18 cellular contexts compared by ENCODE assay signal in genomic region chr17:50611639-50612038, GRCh38. TPM values are rescaled to one million over a fixed set of nuclear protein-coding genes. Genes with fewer than 3 reads are reported as not detected.
A peak's percentile ranks its signal among the peaks of the same experiment; 100 is the strongest.
DNase-seq lines count a peak whose midpoint lies in the region; ATAC-seq, FAIRE-seq and TF ChIP-seq lines count a peak whose summit lies in the region.
"Had no signal": no experiment of that assay in that cellular context is flagged by ENCODE, and none has a peak within 500 bp of the region (broad histone marks: within the 10 kb centered on the region; RNA-seq: fewer than 3 reads in every experiment).

No MANE protein-coding gene starts in this region.

- no peak overlapping the region for H3K4me2 ChIP-seq in IMR-90 (ENCODE audit: low read depth, low read length)
- no peak overlapping the region for H3K4me2 ChIP-seq in H1 (ENCODE audit: insufficient read depth in 1 of 2, low read depth in 2 of 2, low read length in 2 of 2)
- H3K4me2 ChIP-seq: A549 had no signal

- BruUV-seq in IMR-90 (replicated peaks; lab: Mats Ljungman, UMichigan): no TSS peak

- H3K23ac ChIP-seq in IMR-90 (ENCODE audit: low read depth, low read length): no peak overlapping the region
- H3K23ac ChIP-seq in H1 (ENCODE audit: insufficient read length): no peak overlapping the region

- no peak overlapping the region for H3K4me3 ChIP-seq in IMR-90 (ENCODE audit: insufficient read depth, low read depth, low read length)
- no peak overlapping the region for H3K4me3 ChIP-seq in H1 (ENCODE audit: extremely low read depth in 1 of 4, insufficient read depth in 2 of 4, low read depth in 3 of 4, low read length in 4 of 4)
- H3K4me3 ChIP-seq in mucosa of descending colon: no peak overlapping the region
- no peak overlapping the region for H3K4me3 ChIP-seq in heart right ventricle
- H3K4me3 ChIP-seq: A549, K562 had no signal

- ATAC-seq in IMR-90 (ENCODE audit: low read depth) (peak; percentile 64), mucosa of descending colon (peak; percentile 22), heart right ventricle (no peak)

- CTCF ChIA-PET in IMR-90 (lab: Yijun Ruan, JAX) (no interaction called here), H1 (lab: Charles Lee; ENCODE audit: partially characterized antibody) (interaction anchor here (0.6 to 19.7 kb wide), 11 partner anchors 10 to 140 kb away, joined by 3 to 300 read pairs (median 5); partner anchors contain the start of genes ABCC3 and CACNA1G)

- H4K91ac ChIP-seq in IMR-90 (ENCODE audit: insufficient read depth, low read depth, low read length) (no peak overlapping the region), H1 (replicated peaks; ENCODE audit: insufficient read length, low read length) (peak overlapping the region; percentile 81)

- H2BK120ac ChIP-seq in IMR-90 (ENCODE audit: low read depth, low read length) (no peak overlapping the region), H1 (replicated peaks; ENCODE audit: low read depth, low read length) (no peak overlapping the region)

- H4K8ac ChIP-seq in IMR-90 (ENCODE audit: low read depth in 2 of 2, low read length in 2 of 2): no peak overlapping the region
- peak overlapping the region; percentile 28; the same call in 1 of the 2 replicates for H4K8ac ChIP-seq in H1 (ENCODE audit: extremely low read depth, insufficient read depth, low read length)

- no peak overlapping the region for H3K14ac ChIP-seq in IMR-90 (replicated peaks; ENCODE audit: low read depth, low read length)
- H3K14ac ChIP-seq in H1 (ENCODE audit: insufficient read length): no peak overlapping the region

- H3K79me2 ChIP-seq in H1 (ENCODE audit: control insufficient read depth in 1 of 2, insufficient read depth in 2 of 2, low read length in 2 of 2): no peaks in the 10 kb centered on the region

- no peak for TF ChIP-seq RAD21 in IMR-90 (IDR thresholded peaks at IDR 0.05; ENCODE audit: low read length)
- TF ChIP-seq RAD21 in H1 (IDR thresholded peaks at IDR 0.05 in 1 of 2, conservative IDR thresholded peaks at IDR 0.05 in 1 of 2; ENCODE audit: low read depth in 2 of 2, low read length in 2 of 2): no peak

- H2BK15ac ChIP-seq in IMR-90 (ENCODE audit: low read depth, low read length) (no peak overlapping the region), H1 (ENCODE audit: low read length) (no peak overlapping the region)

- H3K79me1 ChIP-seq in IMR-90 (ENCODE audit: low read depth in 1 of 2, low read length in 2 of 2) (no peaks in the 10 kb centered on the region), H1 (ENCODE audit: low read depth, low read length) (no peaks in the 10 kb centered on the region)

- no peak overlapping the region for H3K18ac ChIP-seq in IMR-90 (ENCODE audit: low read depth, low read length)
- no peak overlapping the region for H3K18ac ChIP-seq in H1 (ENCODE audit: extremely low read depth, low read length)

- no peak overlapping the region for H2BK12ac ChIP-seq in H1 (ENCODE audit: low read depth, low read length)

- in situ Hi-C loops in IMR-90 (cut with MboI; ENCODE audit: low sequenced_read_pairs): loop anchor here (5.0 kb wide), 1 partner anchor 44 kb away; no protein-coding TSS in a partner anchor

- H2AK5ac ChIP-seq in IMR-90 (ENCODE audit: low read depth, low read length) (no peak overlapping the region), H1 (ENCODE audit: low read depth, low read length) (no peak overlapping the region)

- intact Hi-C loops in IMR-90 (cut with micrococcal nuclease): no loop called here
- intact Hi-C loops in mucosa of descending colon (cut with DNase I, micrococcal nuclease): no loop called here
- intact Hi-C loops in heart right ventricle (cut with DNase I): loop anchor here in 8 of 10 donors (2.0 to 5.0 kb wide), 3 partner anchors 59 to 129 kb away; no protein-coding TSS in a partner anchor

- TF ChIP-seq EP300 in H1 (IDR thresholded peaks at IDR 0.05; ENCODE audit: borderline replicate concordance in 1 of 2, low read depth in 2 of 2, low read length in 2 of 2): no peak

- H3K36me3 ChIP-seq in IMR-90 (ENCODE audit: control insufficient read depth, insufficient read depth, low read length) (no peaks in the 10 kb centered on the region), H1 (ENCODE audit: control insufficient read depth in 2 of 4, insufficient read depth in 4 of 4, low read length in 3 of 4) (no peaks in the 10 kb centered on the region), mucosa of descending colon (ENCODE audit: low read depth) (no peaks in the 10 kb centered on the region), heart right ventricle (no peaks in the 10 kb centered on the region)
- H3K36me3 ChIP-seq: BE2C had no signal

- H3K4me1 ChIP-seq in IMR-90 (ENCODE audit: control insufficient read depth, insufficient read depth, low read length): peaks cover 4% of the 10 kb centered on the region; the same call in 1 of the 2 replicates
- peaks cover 0 to 6% (median 3%) of the 10 kb centered on the region in 4 experiments; a peak in 1 of 7 replicates for H3K4me1 ChIP-seq in H1 (replicated peaks in 1 of 4; ENCODE audit: control insufficient read depth in 3 of 4, insufficient read depth in 4 of 4, low read length in 3 of 4)
- no peaks in the 10 kb centered on the region for H3K4me1 ChIP-seq in mucosa of descending colon (ENCODE audit: low read depth)
- H3K4me1 ChIP-seq in heart right ventricle: peaks cover 0 to 9% (median 0%) of the 10 kb centered on the region in 9 donors
- H3K4me1 ChIP-seq: BE2C had no signal

- H4K20me1 ChIP-seq in IMR-90 (ENCODE audit: insufficient read depth, low read length) (no peaks in the 10 kb centered on the region), H1 (replicated peaks in 1 of 2; ENCODE audit: control insufficient read depth in 1 of 2, insufficient read depth in 2 of 2, low read length in 2 of 2) (peaks cover 0 to 2% of the 10 kb centered on the region in 2 experiments)

- H3K4ac ChIP-seq in IMR-90 (ENCODE audit: low read depth, low read length) (no peak overlapping the region), H1 (replicated peaks; ENCODE audit: insufficient read length, low read depth, low read length) (peak overlapping the region; percentile 41)

- H2BK5ac ChIP-seq in IMR-90 (ENCODE audit: low read depth, low read length, poor library complexity, severe bottlenecking) (no peak overlapping the region), H1 (ENCODE audit: low read depth, low read length) (no peak overlapping the region)

- DNase-seq in IMR-90 (peak; percentile 19), H1 (ENCODE audit: low read depth in 1 of 2, low spot score in 2 of 2) (no peak), mucosa of descending colon (no peak), heart right ventricle (no peak), NCI-H82 treated with DMSO at 0.1 percent for 48 hours (lab: John Stamatoyannopoulos, UW; ENCODE audit: unreplicated experiment) (no peak), HuH-7 (ENCODE audit: low spot score) (no peak)
- DNase-seq: BE2C; CD4-positive, alpha-beta memory T cell; DMS79; EL; H9 had no signal

- H3K9me3 ChIP-seq in IMR-90 (ENCODE audit: control insufficient read depth, insufficient read depth, low read length): no peaks in the 10 kb centered on the region
- no peaks in the 10 kb centered on the region for H3K9me3 ChIP-seq in H1 (ENCODE audit: insufficient read depth in 2 of 2, low read depth in 1 of 2, low read length in 1 of 2)
- H3K9me3 ChIP-seq in mucosa of descending colon: no peaks in the 10 kb centered on the region
- no peaks in the 10 kb centered on the region for H3K9me3 ChIP-seq in heart right ventricle
- H3K9me3 ChIP-seq: A549, BE2C had no signal

- H2BK20ac ChIP-seq in IMR-90 (ENCODE audit: low read depth, low read length): no peak overlapping the region
- 0 out of 2 replicates have a peak overlapping the region, but pooled peaks have one; percentile 32 for H2BK20ac ChIP-seq in H1 (ENCODE audit: low read length)

- TF ChIP-seq CTCF in IMR-90 (conservative IDR thresholded peaks at IDR 0.05; ENCODE audit: low read depth, low read length) (no peak), H1 (IDR thresholded peaks at IDR 0.05; ENCODE audit: control extremely low read depth in 1 of 3, insufficient read depth in 1 of 3, low read depth in 1 of 3, low read length in 3 of 3) (no peak), mucosa of descending colon (IDR thresholded peaks at IDR 0.05) (no peak), heart right ventricle (IDR thresholded peaks at IDR 0.05) (no peak)

- no peak overlapping the region for H3K27ac ChIP-seq in IMR-90 (ENCODE audit: insufficient read depth, low read length)
- H3K27ac ChIP-seq in H1 (ENCODE audit: low read depth, low read length): no peak overlapping the region
- no peak overlapping the region for H3K27ac ChIP-seq in heart right ventricle
- H3K27ac ChIP-seq: C4-2B had no signal

- 73% methylated on average over 3 of the region's 6 CpGs; no CpG with 5 or more reads in 1 of the 2 experiments for whole genome bisulfite sequencing in IMR-90 (ENCODE audit: extremely low coverage in 2 of 2, insufficient read length in 1 of 2), 2 experiments
- WGBS in H1 (ENCODE audit: extremely low coverage in 1 of 2, insufficient coverage in 1 of 2, insufficient read length in 1 of 2, insufficient replicate concordance in 2 of 2, low coverage in 1 of 2, low lambda C conversion rate in 2 of 2, missing lambda C conversion rate in 1 of 2), 2 experiments: 87% methylated on average over 5 of the region's 6 CpGs; no CpG with 5 or more reads in 1 of the 2 experiments
- 93% methylated on average over 6 of the region's 6 CpGs for WGBS in heart right ventricle, 2 donors

- no peak overlapping the region for H3K9ac ChIP-seq in IMR-90 (ENCODE audit: low read depth, low read length)
- H3K9ac ChIP-seq in H1 (replicated peaks in 1 of 4; ENCODE audit: extremely low read depth in 1 of 4, low read depth in 3 of 4, low read length in 3 of 4): no peak overlapping the region

- H2AK9ac ChIP-seq in IMR-90 (replicated peaks; ENCODE audit: low read depth, low read length, poor library complexity): no peak overlapping the region

- H3K23me2 ChIP-seq in H1 (ENCODE audit: low read depth, low read length): no peaks in the 10 kb centered on the region

- H3K27me3 ChIP-seq in IMR-90 (ENCODE audit: control insufficient read depth, insufficient read depth, low read length) (peaks cover 32% of the 10 kb centered on the region; the same call in 1 of the 2 replicates), H1 (replicated peaks in 1 of 4; ENCODE audit: control insufficient read depth in 3 of 4, extremely low read depth in 1 of 4, insufficient read depth in 3 of 4, low read length in 3 of 4) (no peaks in the 10 kb centered on the region), heart right ventricle (peaks cover 0 to 36% (median 13%) of the 10 kb centered on the region in 7 donors)
- H3K27me3 ChIP-seq: BE2C had no signal

- H2AFZ ChIP-seq in IMR-90 (replicated peaks; ENCODE audit: low read length, poor library complexity) (no peak overlapping the region), H1 (ENCODE audit: low read length) (no peak overlapping the region)

- H3K9me1 ChIP-seq in IMR-90 (ENCODE audit: insufficient read depth, low read length): no peaks in the 10 kb centered on the region

- H4K5ac ChIP-seq in IMR-90 (ENCODE audit: low read depth, low read length): no peak overlapping the region
- no peak overlapping the region for H4K5ac ChIP-seq in H1 (ENCODE audit: insufficient read length, low read depth, low read length)

- TF ChIP-seq POLR2A in IMR-90 (IDR thresholded peaks at IDR 0.05; ENCODE audit: low read depth, low read length) (no peak), H1 (IDR thresholded peaks at IDR 0.05; ENCODE audit: control extremely low read depth in 1 of 2, low read depth in 2 of 2, low read length in 2 of 2) (no peak)

- POLR2A ChIA-PET in IMR-90 (lab: Charles Lee; ENCODE audit: unreplicated experiment): no interaction called here
- POLR2A ChIA-PET in H1 (lab: Charles Lee; ENCODE audit: partially characterized antibody): no interaction called here

- H3K56ac ChIP-seq in IMR-90 (ENCODE audit: extremely low read depth, insufficient read depth, low read length) (no peak overlapping the region), H1 (replicated peaks; ENCODE audit: insufficient read length, low read depth, low read length) (no peak overlapping the region)

- FAIRE-seq in H1 (lab: Jason Lieb, UNC): no peak
- FAIRE-seq: A549, G401.6, GM12892, HepG2, HTR-8/SVneo, K562 had no signal

- dilution Hi-C loops in IMR-90 (cut with HindIII; ENCODE audit: low sequenced_read_pairs, unreplicated experiment): no loop called here

RNA-seq across cellular contexts. Expression of gene ABCC3, which starts 23.0 kb away (rescaled TPM):
- total RNA-seq in IMR-90 (2012; rRNA removed) (2.2 and 3.2 TPM in 2 replicates), mucosa of descending colon (100 to 1,000 TPM; 166 to 453 (median 211) TPM), heart right ventricle (1 to 10 TPM in 6 of 10 donors, under 1 TPM in 3, not detected in 1; 0.23 to 5.7 (median 1.1) TPM)
- polyA plus RNA-seq in IMR-90 (2012; rRNA removed) (6.0 and 6.6 TPM in 2 replicates), H1 (2011; rRNA removed) (0.22 and 0.35 TPM in 2 replicates), heart right ventricle (1 to 10 TPM in 1 of 2 donors, under 1 TPM in 1; 0.41 to 2.0 TPM)
- polyA plus RNA-seq in IMR-90 (2012; cell fraction: cytosol; rRNA removed): 1.7 and 5.8 TPM in 2 replicates
- 61.3 and 69.4 TPM in 2 replicates for polyA plus RNA-seq in IMR-90 (2012; cell fraction: nucleus; rRNA removed; ENCODE audit: low replicate concordance)
- 0.37 and 0.71 TPM in 2 replicates for total RNA-seq in H1 (2021; fragmentation: NEBNext Ultra II Directional; extraction: Animal tissue kit (Norgen Biotek cat#: 25700))
- 0.40 TPM for polyA plus RNA-seq in H1 (2011; cell fraction: cytosol; rRNA removed)
- 2.4 TPM for polyA plus RNA-seq in H1 (2011; cell fraction: nucleus; rRNA removed)
- 0.54 to 0.84 TPM (median 0.60 TPM) in 4 replicates for polyA plus RNA-seq in H1 (2012, experiment 1 of 2)
- polyA plus RNA-seq in H1 (2012, experiment 2 of 2): 0.17 TPM
- polyA plus RNA-seq in H1 (2013, experiment 1 of 2): 0.20 TPM
- polyA plus RNA-seq in H1 (2013, experiment 2 of 2): 0.37 TPM
- 0.35 and 1.1 TPM in 2 replicates for polyA minus RNA-seq in H1 (2011; rRNA and poly(A)+ RNA removed)
- 1.5 TPM for polyA minus RNA-seq in H1 (2011; cell fraction: cytosol; rRNA and poly(A)+ RNA removed)
- 0.40 TPM for polyA minus RNA-seq in H1 (2011; cell fraction: nucleus; rRNA and poly(A)+ RNA removed)
- polyA plus RNA-seq: CD4-positive, alpha-beta memory T cell had no signal

RNA-seq across cellular contexts. Expression of gene CACNA1G, which starts 51.1 kb away (rescaled TPM):
- total RNA-seq in IMR-90 (2012; rRNA removed) (under 0.01 TPM in 1 of 2 replicates, not detected in the other), mucosa of descending colon (under 1 TPM; 0.07 to 0.32 (median 0.12) TPM), heart right ventricle (under 1 TPM; 0.14 to 0.46 (median 0.27) TPM)
- polyA plus RNA-seq in IMR-90 (2012; rRNA removed) (0.03 TPM in 2 replicates), H1 (2011; rRNA removed) (2.9 and 4.8 TPM in 2 replicates), heart right ventricle (under 1 TPM; 0.04 to 0.22 TPM)
- 0.08 TPM in 1 of 2 replicates, not detected in the other for polyA plus RNA-seq in IMR-90 (2012; cell fraction: cytosol; rRNA removed)
- 0.08 and 0.10 TPM in 2 replicates for polyA plus RNA-seq in IMR-90 (2012; cell fraction: nucleus; rRNA removed; ENCODE audit: low replicate concordance)
- total RNA-seq in H1 (2021; fragmentation: NEBNext Ultra II Directional; extraction: Animal tissue kit (Norgen Biotek cat#: 25700)): 4.8 and 4.9 TPM in 2 replicates
- polyA plus RNA-seq in H1 (2011; cell fraction: cytosol; rRNA removed): 3.4 TPM
- 10.8 TPM for polyA plus RNA-seq in H1 (2011; cell fraction: nucleus; rRNA removed)
- polyA plus RNA-seq in H1 (2012, experiment 1 of 2): 4.0 to 4.7 TPM (median 4.5 TPM) in 4 replicates
- 4.1 TPM for polyA plus RNA-seq in H1 (2012, experiment 2 of 2)
- 2.5 TPM for polyA plus RNA-seq in H1 (2013, experiment 1 of 2)
- polyA plus RNA-seq in H1 (2013, experiment 2 of 2): 2.6 TPM
- 5.9 and 6.1 TPM in 2 replicates for polyA minus RNA-seq in H1 (2011; rRNA and poly(A)+ RNA removed)
- polyA minus RNA-seq in H1 (2011; cell fraction: cytosol; rRNA and poly(A)+ RNA removed): 3.8 TPM
- polyA minus RNA-seq in H1 (2011; cell fraction: nucleus; rRNA and poly(A)+ RNA removed): 7.7 TPM
- total RNA-seq: CD4-positive, alpha-beta memory T cell; K562 had no signal
- polyA plus RNA-seq: CD4-positive, alpha-beta memory T cell; HepG2 had no signal

Comparison
In these comparisons a context has a peak if more than half of its experiments do, and no peak if none do; other contexts are left out.
1. ATAC-seq: peak in IMR-90 (single experiment) and mucosa of descending colon (single experiment); none in heart right ventricle (0 of 8).
2. RNA of gene ABCC3, which starts 23.0 kb away (total RNA-seq): 166 to 453 TPM in mucosa of descending colon; 2.2 to 3.2 TPM in IMR-90, 0.23 to 5.7 TPM in heart right ventricle and 0.37 to 0.71 TPM in H1; every median in the first group is over 10 times any median in the second.
3. intact Hi-C loops: an anchor here in heart right ventricle (2.0 to 5.0 kb wide); none called in IMR-90 and mucosa of descending colon.